8 cellular contexts compared by ENCODE assay signal in genomic region chr6:143842902-143843688, GRCh38. TPM values are rescaled to one million over a fixed set of nuclear protein-coding genes. Genes with fewer than 3 reads are reported as not detected.
DNase-seq lines count a peak whose midpoint lies in the region; ATAC-seq and TF ChIP-seq lines count a peak whose summit lies in the region.

LTV1 (plus strand) TSS chr6:143843338; CDS start chr6:143843478, 140 bp downstream.

- no peak for TF ChIP-seq CTCF in fibroblast of pulmonary artery (IDR thresholded peaks at IDR 0.05; ENCODE audit: low read length, missing control alignments)

- no peaks in the 10 kb centered on the region for H3K9me3 Mint-ChIP-seq in natural killer cell treated with Interleukin-12 subunit alpha and Interleukin-12 subunit beta and Interleukin-15 and Interleukin-18, amount 100 ng/mL, for 72 hours

- no peaks in the 10 kb centered on the region for H3K27me3 ChIP-seq in H7 (ENCODE audit: control insufficient read depth, insufficient read depth, low read length)

- peaks cover 21% of the 10 kb centered on the region for H3K36me3 Mint-ChIP-seq in natural killer cell treated with Interleukin-12 subunit alpha and Interleukin-12 subunit beta and Interleukin-15 and Interleukin-18, amount 100 ng/mL, for 72 hours

- peaks cover 18 to 22% of the 10 kb centered on the region in 2 donors for H3K4me1 Mint-ChIP-seq in natural killer cell treated with Interleukin-12 subunit alpha and Interleukin-12 subunit beta and Interleukin-15 and Interleukin-18, amount 100 ng/mL, for 72 hours (ENCODE audit: low read depth in 2 of 2)

- peaks cover 0 to 3% of the 10 kb centered on the region in 2 donors for H3K27me3 Mint-ChIP-seq in natural killer cell treated with Interleukin-12 subunit alpha and Interleukin-12 subunit beta and Interleukin-15 and Interleukin-18, amount 100 ng/mL, for 72 hours

- H3K4me3 ChIP-seq in H7 (ENCODE audit: insufficient read depth, low read depth, low read length) = peak within 1 kb of the TSS; percentile 91
- peak within 1 kb of the TSS; percentile 87 for H3K4me3 ChIP-seq in fibroblast of pulmonary artery (replicated peaks; ENCODE audit: low read depth, low read length)

- peak within 1 kb of the TSS; percentile 95 for H3K4me3 Mint-ChIP-seq in natural killer cell treated with Interleukin-12 subunit alpha and Interleukin-12 subunit beta and Interleukin-15 and Interleukin-18, amount 100 ng/mL, for 72 hours

- H3K36me3 ChIP-seq in H7 (replicated peaks; ENCODE audit: control insufficient read depth, insufficient read depth, low read length) = peaks cover 22% of the 10 kb centered on the region

- peak; percentile 98 for DNase-seq in ELF-1 (ENCODE audit: low read depth, low spot score)
- peak; percentile 97 for DNase-seq in H7
- DNase-seq in M059J (ENCODE audit: low read depth) = peak; percentile 97
- DNase-seq in SHP77 (lab: John Stamatoyannopoulos, UW) = peak; percentile 92 to 95
- DNase-seq in activated effector memory CD4-positive, alpha-beta T cell treated with Interleukin-2 at 50 U/mL for 16 hours = peak; percentile 83
- peak; percentile 97 for DNase-seq in fibroblast of pulmonary artery (ENCODE audit: low read depth)
- peak; percentile 94 for DNase-seq in natural killer cell treated with Interleukin-12 subunit alpha and Interleukin-12 subunit beta and Interleukin-15 and Interleukin-18, amount 100 ng/mL, for 72 hours (ENCODE audit: low spot score)
- DNase-seq in stimulated activated naive CD8-positive, alpha-beta T cell treated with anti-CD3 and anti-CD28 coated beads, Interleukin-15, Interleukin-2, amounts not matched to agents 100 U/mL and 50 U/mL, for 24 hours = peak; percentile 95

- ATAC-seq in natural killer cell treated with Interleukin-12 subunit alpha and Interleukin-12 subunit beta and Interleukin-15 and Interleukin-18, amount 100 ng/mL, for 72 hours = peak; percentile 99 to 100
- ATAC-seq in stimulated activated naive CD8-positive, alpha-beta T cell treated with anti-CD3 and anti-CD28 coated beads, Interleukin-15, Interleukin-2, amounts not matched to agents 100 U/mL and 50 U/mL, for 24 hours = peak; percentile 95

- H3K27ac Mint-ChIP-seq in natural killer cell treated with Interleukin-12 subunit alpha and Interleukin-12 subunit beta and Interleukin-15 and Interleukin-18, amount 100 ng/mL, for 72 hours = peak within 1 kb of the TSS; percentile 94 to 97

RNA-seq across cellular contexts. Expression of gene LTV1, which starts in this region (rescaled TPM):
- total RNA-seq in H7 (2014; rRNA removed; shearing (Covaris generic)) = 18.8 and 25.3 TPM in 2 replicates
- total RNA-seq in M059J (2014; rRNA removed; shearing (Covaris generic)) = 27.4 and 31.0 TPM in 2 replicates
- total RNA-seq in natural killer cell treated with Interleukin-12 subunit alpha and Interleukin-12 subunit beta and Interleukin-15 and Interleukin-18, amount 100 ng/mL, for 72 hours = 10 to 100 TPM; 33.3 to 43.1 TPM

Comparison
In these comparisons a context has a peak if more than half of its experiments do, and no peak if none do; other contexts are left out.
1. Peak in every context shown above with its lines: DNase-seq, ATAC-seq and H3K4me3 ChIP-seq.